9 cellular contexts compared by ENCODE assay signal in the genomic region with DNA sequence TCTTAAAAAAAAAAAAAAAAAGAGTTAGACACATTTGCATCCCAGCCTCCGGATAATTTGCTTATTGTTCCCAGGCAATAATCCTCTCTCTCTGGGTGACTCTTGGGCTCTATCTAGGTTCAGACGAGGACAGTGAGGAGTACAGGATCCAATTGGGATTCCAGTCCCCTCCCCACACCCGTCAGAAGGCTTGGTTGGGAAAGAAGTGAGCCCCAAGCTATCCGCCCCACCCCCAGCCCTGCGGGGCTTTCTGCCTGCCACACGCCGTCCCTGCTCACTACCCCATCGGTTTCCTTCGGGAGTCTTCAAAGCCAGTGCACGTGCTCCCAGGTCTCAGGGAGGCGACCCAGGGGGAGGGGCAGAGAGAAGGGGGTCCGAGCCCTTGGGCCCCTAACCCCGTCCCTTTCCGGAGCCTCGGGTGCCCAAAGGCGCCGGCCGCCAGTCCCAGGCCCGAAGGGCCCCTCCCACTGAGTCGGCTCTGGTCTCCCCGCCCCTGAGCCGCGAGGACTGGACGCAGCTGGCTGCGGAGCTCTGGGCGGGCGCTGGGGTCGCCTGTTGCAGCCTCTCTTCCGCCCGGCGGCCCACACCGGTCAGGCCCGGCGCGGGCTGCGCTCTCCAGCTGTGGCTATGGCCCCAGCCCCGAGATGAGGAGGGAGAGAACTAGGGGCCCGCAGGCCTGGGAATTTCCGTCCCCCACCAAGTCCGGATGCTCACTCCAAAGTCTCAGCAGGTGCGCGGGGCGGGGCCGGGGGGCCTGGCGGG. TPM values are rescaled to one million over a fixed set of nuclear protein-coding genes. Genes with fewer than 3 reads are reported as not detected.
DNase-seq lines count a peak whose midpoint lies in the region; TF ChIP-seq lines count a peak whose summit lies in the region.
"Had no signal": no experiment of that assay in that cellular context is flagged by ENCODE, and none has a peak within 500 bp of the region (broad histone marks: within the 10 kb centered on the region; RNA-seq: fewer than 3 reads in every experiment).

No MANE protein-coding gene starts in this region.

- intact Hi-C loops in activated T-helper 2 cell treated with anti-CD3 and anti-CD28 coated beads, Interferon-gamma antibody, Interleukin-2, Interleukin-4, amounts not matched to agents 10 μg/mL and 5 μg/mL and 100 μg/mL, durations not matched to agents 14 hours and 24 hours and 36 hours (cut with micrococcal nuclease): no loop called here

- CTCF ChIA-PET in HEK293T (lab: Yijun Ruan, JAX) (interaction anchor here (0.5 to 1.5 kb wide), 6 partner anchors 9 to 85 kb away, joined by 3 to 5 read pairs (median 4); no protein-coding TSS in a partner anchor), RWPE1 (lab: Yijun Ruan, JAX) (no interaction called here)

- peaks cover 30% of the 10 kb centered on the region for H3K4me1 Mint-ChIP-seq in activated T-helper 2 cell treated with anti-CD3 and anti-CD28 coated beads, Interferon-gamma antibody, Interleukin-2, Interleukin-4, amounts not matched to agents 10 μg/mL and 5 μg/mL and 100 μg/mL, durations not matched to agents 14 hours and 24 hours and 36 hours (ENCODE audit: low read depth)
- peaks cover 44% of the 10 kb centered on the region for H3K4me1 Mint-ChIP-seq in neural progenitor cell

- peak overlapping the region; percentile 73 for H3K4me2 ChIP-seq in neural progenitor cell

- TF ChIP-seq CTCF in 22Rv1 (IDR thresholded peaks at IDR 0.05) (no peak), neural progenitor cell (IDR thresholded peaks at IDR 0.05) (no peak), RWPE1 (conservative IDR thresholded peaks at IDR 0.05; ENCODE audit: low read depth) (no peak)

- H3K27ac ChIP-seq in 22Rv1: peak overlapping the region; percentile 58
- H3K27ac ChIP-seq in neural progenitor cell: peak overlapping the region; percentile 82
- H3K27ac ChIP-seq in RWPE1: no peak overlapping the region; the same call in 1 of the 2 replicates

- peak overlapping the region; percentile 58 for H3K4me3 Mint-ChIP-seq in activated T-helper 2 cell treated with anti-CD3 and anti-CD28 coated beads, Interferon-gamma antibody, Interleukin-2, Interleukin-4, amounts not matched to agents 10 μg/mL and 5 μg/mL and 100 μg/mL, durations not matched to agents 14 hours and 24 hours and 36 hours (ENCODE audit: low read depth)
- peak overlapping the region; percentile 81 for H3K4me3 Mint-ChIP-seq in neural progenitor cell

- peak; percentile 26 for DNase-seq in G401 (ENCODE audit: low spot score)
- peak; percentile 66 for DNase-seq in HEK293T (ENCODE audit: extremely low spot score)
- peak; percentile 60 for DNase-seq in NCI-H1105 treated with DMSO at 0.1 percent for 48 hours (lab: John Stamatoyannopoulos, UW)
- DNase-seq in activated T-helper 2 cell treated with anti-CD3 and anti-CD28 coated beads, Interferon-gamma antibody, Interleukin-2, Interleukin-4, amounts not matched to agents 10 μg/mL and 5 μg/mL and 100 μg/mL, durations not matched to agents 14 hours and 24 hours and 36 hours (ENCODE audit: low spot score): no peak
- peak; percentile 48 for DNase-seq in globus pallidus (ENCODE audit: low spot score)
- DNase-seq in neural progenitor cell (ENCODE audit: low spot score): peak; percentile 96
- no peak for DNase-seq in RWPE1 (ENCODE audit: low spot score)

- H3K36me3 ChIP-seq in neural progenitor cell: no peaks in the 10 kb centered on the region

- no peak overlapping the region for H3K27ac Mint-ChIP-seq in activated T-helper 2 cell treated with anti-CD3 and anti-CD28 coated beads, Interferon-gamma antibody, Interleukin-2, Interleukin-4, amounts not matched to agents 10 μg/mL and 5 μg/mL and 100 μg/mL, durations not matched to agents 14 hours and 24 hours and 36 hours
- peak overlapping the region; percentile 91 for H3K27ac Mint-ChIP-seq in neural progenitor cell

- peaks cover 51% of the 10 kb centered on the region for H3K4me1 ChIP-seq in neural progenitor cell

- no peaks in the 10 kb centered on the region for H3K36me3 Mint-ChIP-seq in activated T-helper 2 cell treated with anti-CD3 and anti-CD28 coated beads, Interferon-gamma antibody, Interleukin-2, Interleukin-4, amounts not matched to agents 10 μg/mL and 5 μg/mL and 100 μg/mL, durations not matched to agents 14 hours and 24 hours and 36 hours (ENCODE audit: low read depth)
- peaks cover 3% of the 10 kb centered on the region for H3K36me3 Mint-ChIP-seq in neural progenitor cell

- H2AFZ ChIP-seq in neural progenitor cell (replicated peaks): peak overlapping the region; percentile 30

- H3K79me2 ChIP-seq in neural progenitor cell (ENCODE audit: low read depth): peaks cover 3% of the 10 kb centered on the region

- H3K9me3 ChIP-seq in neural progenitor cell (ENCODE audit: low read depth): no peaks in the 10 kb centered on the region

- H3F3A ChIP-seq in neural progenitor cell (ENCODE audit: low read depth): peaks cover 78% of the 10 kb centered on the region

- H3K9me3 Mint-ChIP-seq in activated T-helper 2 cell treated with anti-CD3 and anti-CD28 coated beads, Interferon-gamma antibody, Interleukin-2, Interleukin-4, amounts not matched to agents 10 μg/mL and 5 μg/mL and 100 μg/mL, durations not matched to agents 14 hours and 24 hours and 36 hours: no peaks in the 10 kb centered on the region
- H3K9me3 Mint-ChIP-seq in neural progenitor cell: no peaks in the 10 kb centered on the region

- peak overlapping the region; percentile 44 for H3K4me3 ChIP-seq in neural progenitor cell

- H3K27me3 ChIP-seq in neural progenitor cell: peaks cover 13% of the 10 kb centered on the region

- peaks cover 5% of the 10 kb centered on the region for H4K20me1 ChIP-seq in neural progenitor cell (ENCODE audit: low read depth)

- H3K9ac ChIP-seq in neural progenitor cell: no peak overlapping the region

- H3K27me3 Mint-ChIP-seq in activated T-helper 2 cell treated with anti-CD3 and anti-CD28 coated beads, Interferon-gamma antibody, Interleukin-2, Interleukin-4, amounts not matched to agents 10 μg/mL and 5 μg/mL and 100 μg/mL, durations not matched to agents 14 hours and 24 hours and 36 hours (ENCODE audit: low read depth): peaks cover 9% of the 10 kb centered on the region
- H3K27me3 Mint-ChIP-seq in neural progenitor cell (ENCODE audit: insufficient read depth, low read depth): peaks cover 11% of the 10 kb centered on the region

- in situ Hi-C loops in G401 (cut with HindIII; ENCODE audit: low sequenced_read_pairs): no loop called here

- POLR2A ChIA-PET in HEK293T (lab: Yijun Ruan, JAX): interaction anchor here (0.6 to 2.2 kb wide), 12 partner anchors 10 to 1205 kb away, joined by 3 to 14 read pairs (median 4); a partner anchor contains a TSS
- POLR2A ChIA-PET in RWPE1 (lab: Yijun Ruan, JAX; ENCODE audit: low non-redundant PET): no interaction called here

TF ChIP-seq in HEK293T, 16 proteins besides CTCF, POLR2A, EP300 and RAD21:
- TF ChIP-seq L3MBTL2 (conservative IDR thresholded peaks at IDR 0.05) (peak; percentile 95), SP1 (IDR thresholded peaks at IDR 0.05) (no peak)

RNA-seq across cellular contexts. Expression of a gene that starts 2.5 kb away (rescaled TPM):
- 0.43 and 8.3 TPM in 2 replicates for total RNA-seq in G401 (2014; rRNA removed; shearing (Covaris generic))
- not detected in 2 replicates for total RNA-seq in activated T-helper 2 cell treated with anti-CD3 and anti-CD28 coated beads, Interferon-gamma antibody, Interleukin-2, Interleukin-4, amounts not matched to agents 10 μg/mL and 5 μg/mL and 100 μg/mL, durations not matched to agents 14 hours and 24 hours and 36 hours
- total RNA-seq in neural progenitor cell (ENCODE audit: low replicate concordance): 0.54 and 1.5 TPM in 2 replicates
- total RNA-seq: HT1080 had no signal

RNA-seq across cellular contexts. Expression of a gene that starts 4.2 kb away (rescaled TPM):
- total RNA-seq in G401 (2014; rRNA removed; shearing (Covaris generic)): 40.1 and 46.1 TPM in 2 replicates
- 125 and 134 TPM in 2 replicates for total RNA-seq in activated T-helper 2 cell treated with anti-CD3 and anti-CD28 coated beads, Interferon-gamma antibody, Interleukin-2, Interleukin-4, amounts not matched to agents 10 μg/mL and 5 μg/mL and 100 μg/mL, durations not matched to agents 14 hours and 24 hours and 36 hours
- total RNA-seq in neural progenitor cell (ENCODE audit: low replicate concordance): 34.8 and 69.7 TPM in 2 replicates

RNA-seq across cellular contexts. Expression of a gene that starts 27.7 kb away (rescaled TPM):
- total RNA-seq in G401 (2014; rRNA removed; shearing (Covaris generic)): 1,050 and 1,370 TPM in 2 replicates
- 2,402 and 2,404 TPM in 2 replicates for total RNA-seq in activated T-helper 2 cell treated with anti-CD3 and anti-CD28 coated beads, Interferon-gamma antibody, Interleukin-2, Interleukin-4, amounts not matched to agents 10 μg/mL and 5 μg/mL and 100 μg/mL, durations not matched to agents 14 hours and 24 hours and 36 hours
- total RNA-seq in neural progenitor cell (ENCODE audit: low replicate concordance): 1,851 and 2,068 TPM in 2 replicates

RNA-seq across cellular contexts. Expression of a gene that starts 38.1 kb away (rescaled TPM):
- 73.4 and 80.4 TPM in 2 replicates for total RNA-seq in G401 (2014; rRNA removed; shearing (Covaris generic))
- 27.6 and 29.6 TPM in 2 replicates for total RNA-seq in activated T-helper 2 cell treated with anti-CD3 and anti-CD28 coated beads, Interferon-gamma antibody, Interleukin-2, Interleukin-4, amounts not matched to agents 10 μg/mL and 5 μg/mL and 100 μg/mL, durations not matched to agents 14 hours and 24 hours and 36 hours
- 33.9 and 47.0 TPM in 2 replicates for total RNA-seq in neural progenitor cell (ENCODE audit: low replicate concordance)

RNA-seq across cellular contexts. Expression of a gene that starts 46.1 kb away (rescaled TPM):
- total RNA-seq in G401 (2014; rRNA removed; shearing (Covaris generic)): 27.7 and 58.6 TPM in 2 replicates
- total RNA-seq in activated T-helper 2 cell treated with anti-CD3 and anti-CD28 coated beads, Interferon-gamma antibody, Interleukin-2, Interleukin-4, amounts not matched to agents 10 μg/mL and 5 μg/mL and 100 μg/mL, durations not matched to agents 14 hours and 24 hours and 36 hours: 23.8 and 25.1 TPM in 2 replicates
- total RNA-seq in neural progenitor cell (ENCODE audit: low replicate concordance): 5.1 and 15.5 TPM in 2 replicates

Comparison
In these comparisons a context has a peak if more than half of its experiments do, and no peak if none do; other contexts are left out.
1. DNase-seq: peak in G401 (single experiment), HEK293T (single experiment), NCI-H1105 treated with DMSO at 0.1 percent for 48 hours (single experiment), globus pallidus (single experiment) and neural progenitor cell (single experiment); none in activated T-helper 2 cell treated with anti-CD3 and anti-CD28 coated beads, Interferon-gamma antibody, Interleukin-2, Interleukin-4, amounts not matched to agents 10 μg/mL and 5 μg/mL and 100 μg/mL, durations not matched to agents 14 hours and 24 hours and 36 hours (single experiment) and RWPE1 (single experiment).